Comparison of ENCODE assay signal across 1 cellular context in the genomic region with DNA sequence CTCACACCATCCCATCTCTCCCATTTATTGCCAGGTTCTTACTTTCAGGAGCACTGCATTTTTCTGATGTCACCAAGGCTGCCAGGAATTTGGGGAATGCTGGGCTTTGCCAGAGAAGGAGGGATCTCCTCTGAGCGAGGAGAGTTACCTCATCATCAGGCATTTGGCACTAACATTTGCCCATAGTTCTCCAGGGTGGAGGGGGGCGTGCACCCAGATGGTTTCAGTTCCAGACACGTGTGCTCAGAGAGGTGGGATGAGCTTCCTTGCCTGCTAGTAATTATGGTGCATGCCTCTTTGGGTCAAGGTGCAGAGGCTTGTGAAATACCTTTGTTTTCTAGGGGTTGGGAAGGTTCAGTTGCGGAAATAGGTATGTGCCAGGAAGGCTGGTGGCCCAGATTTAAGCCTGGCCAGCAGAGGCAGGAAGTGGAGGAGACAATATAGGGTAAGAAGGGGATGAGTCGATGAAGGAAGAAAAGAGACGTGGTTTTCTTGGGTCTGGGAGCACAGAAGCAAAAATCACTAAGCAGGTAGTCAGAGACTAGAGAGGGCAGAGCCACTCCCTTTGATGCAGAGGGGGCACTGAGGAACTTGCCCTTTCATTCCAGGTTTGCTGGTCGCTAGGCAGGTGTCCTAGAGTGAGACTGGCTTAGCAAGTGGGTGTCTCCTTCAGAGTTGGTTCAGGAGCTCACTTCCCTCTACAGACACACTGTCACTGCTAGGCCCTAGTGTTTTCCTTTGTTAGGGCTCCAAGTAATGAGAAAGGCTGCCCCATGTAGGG.
A peak's percentile ranks its signal among the peaks of the same experiment; 100 is the strongest.
TF ChIP-seq lines count a peak whose summit lies in the region.

No MANE protein-coding gene starts in this region.

TF ChIP-seq in HEK293, 187 proteins besides CTCF, POLR2A, EP300 and RAD21 (continued from another document):
- TF ChIP-seq, protein P1, sequence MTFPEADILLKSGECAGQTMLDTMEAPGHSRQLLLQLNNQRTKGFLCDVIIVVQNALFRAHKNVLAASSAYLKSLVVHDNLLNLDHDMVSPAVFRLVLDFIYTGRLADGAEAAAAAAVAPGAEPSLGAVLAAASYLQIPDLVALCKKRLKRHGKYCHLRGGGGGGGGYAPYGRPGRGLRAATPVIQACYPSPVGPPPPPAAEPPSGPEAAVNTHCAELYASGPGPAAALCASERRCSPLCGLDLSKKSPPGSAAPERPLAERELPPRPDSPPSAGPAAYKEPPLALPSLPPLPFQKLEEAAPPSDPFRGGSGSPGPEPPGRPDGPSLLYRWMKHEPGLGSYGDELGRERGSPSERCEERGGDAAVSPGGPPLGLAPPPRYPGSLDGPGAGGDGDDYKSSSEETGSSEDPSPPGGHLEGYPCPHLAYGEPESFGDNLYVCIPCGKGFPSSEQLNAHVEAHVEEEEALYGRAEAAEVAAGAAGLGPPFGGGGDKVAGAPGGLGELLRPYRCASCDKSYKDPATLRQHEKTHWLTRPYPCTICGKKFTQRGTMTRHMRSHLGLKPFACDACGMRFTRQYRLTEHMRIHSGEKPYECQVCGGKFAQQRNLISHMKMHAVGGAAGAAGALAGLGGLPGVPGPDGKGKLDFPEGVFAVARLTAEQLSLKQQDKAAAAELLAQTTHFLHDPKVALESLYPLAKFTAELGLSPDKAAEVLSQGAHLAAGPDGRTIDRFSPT (tag by site-specific recombination; IDR thresholded peaks at IDR 0.05), result no peak
- TF ChIP-seq ZNF335 (tag by site-specific recombination; conservative IDR thresholded peaks at IDR 0.05) (peak; percentile 24; the same call in 1 of the 2 replicates), ZNF776 (tag by site-specific recombination; IDR thresholded peaks at IDR 0.05; ENCODE audit: borderline replicate concordance) (no peak), ZXDB (tag by site-specific recombination; IDR thresholded peaks at IDR 0.05) (peak; percentile 72), ZFP37 (tag by site-specific recombination; IDR thresholded peaks at IDR 0.05) (no peak), ZNF37A (tag by site-specific recombination; IDR thresholded peaks at IDR 0.05) (no peak), TCF7L2 (IDR thresholded peaks at IDR 0.05; ENCODE audit: borderline replicate concordance, low read depth, low read length) (no peak), HOXC10 (CRISPR knock-in tag; IDR thresholded peaks at IDR 0.05) (no peak), ZNF48 (tag by site-specific recombination; IDR thresholded peaks at IDR 0.05) (no peak), SETDB1 (IDR thresholded peaks at IDR 0.05; ENCODE audit: insufficient read length, low read length) (no peak), RBAK (tag by site-specific recombination; IDR thresholded peaks at IDR 0.05) (no peak), KLF10 (tag by site-specific recombination; IDR thresholded peaks at IDR 0.05) (peak; percentile 95), ZNF521 (tag by site-specific recombination; IDR thresholded peaks at IDR 0.05) (no peak)
- TF ChIP-seq, protein P2, sequence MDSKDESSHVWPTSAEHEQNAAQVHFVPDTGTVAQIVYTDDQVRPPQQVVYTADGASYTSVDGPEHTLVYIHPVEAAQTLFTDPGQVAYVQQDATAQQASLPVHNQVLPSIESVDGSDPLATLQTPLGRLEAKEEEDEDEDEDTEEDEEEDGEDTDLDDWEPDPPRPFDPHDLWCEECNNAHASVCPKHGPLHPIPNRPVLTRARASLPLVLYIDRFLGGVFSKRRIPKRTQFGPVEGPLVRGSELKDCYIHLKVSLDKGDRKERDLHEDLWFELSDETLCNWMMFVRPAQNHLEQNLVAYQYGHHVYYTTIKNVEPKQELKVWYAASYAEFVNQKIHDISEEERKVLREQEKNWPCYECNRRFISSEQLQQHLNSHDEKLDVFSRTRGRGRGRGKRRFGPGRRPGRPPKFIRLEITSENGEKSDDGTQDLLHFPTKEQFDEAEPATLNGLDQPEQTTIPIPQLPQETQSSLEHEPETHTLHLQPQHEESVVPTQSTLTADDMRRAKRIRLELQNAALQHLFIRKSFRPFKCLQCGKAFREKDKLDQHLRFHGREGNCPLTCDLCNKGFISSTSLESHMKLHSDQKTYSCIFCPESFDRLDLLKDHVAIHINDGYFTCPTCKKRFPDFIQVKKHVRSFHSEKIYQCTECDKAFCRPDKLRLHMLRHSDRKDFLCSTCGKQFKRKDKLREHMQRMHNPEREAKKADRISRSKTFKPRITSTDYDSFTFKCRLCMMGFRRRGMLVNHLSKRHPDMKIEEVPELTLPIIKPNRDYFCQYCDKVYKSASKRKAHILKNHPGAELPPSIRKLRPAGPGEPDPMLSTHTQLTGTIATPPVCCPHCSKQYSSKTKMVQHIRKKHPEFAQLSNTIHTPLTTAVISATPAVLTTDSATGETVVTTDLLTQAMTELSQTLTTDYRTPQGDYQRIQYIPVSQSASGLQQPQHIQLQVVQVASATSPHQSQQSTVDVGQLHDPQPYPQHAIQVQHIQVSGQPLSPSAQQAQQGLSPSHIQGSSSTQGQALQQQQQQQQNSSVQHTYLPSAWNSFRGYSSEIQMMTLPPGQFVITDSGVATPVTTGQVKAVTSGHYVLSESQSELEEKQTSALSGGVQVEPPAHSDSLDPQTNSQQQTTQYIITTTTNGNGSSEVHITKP (tag by site-specific recombination; IDR thresholded peaks at IDR 0.05), result peak; percentile 77
- TF ChIP-seq, protein P3, sequence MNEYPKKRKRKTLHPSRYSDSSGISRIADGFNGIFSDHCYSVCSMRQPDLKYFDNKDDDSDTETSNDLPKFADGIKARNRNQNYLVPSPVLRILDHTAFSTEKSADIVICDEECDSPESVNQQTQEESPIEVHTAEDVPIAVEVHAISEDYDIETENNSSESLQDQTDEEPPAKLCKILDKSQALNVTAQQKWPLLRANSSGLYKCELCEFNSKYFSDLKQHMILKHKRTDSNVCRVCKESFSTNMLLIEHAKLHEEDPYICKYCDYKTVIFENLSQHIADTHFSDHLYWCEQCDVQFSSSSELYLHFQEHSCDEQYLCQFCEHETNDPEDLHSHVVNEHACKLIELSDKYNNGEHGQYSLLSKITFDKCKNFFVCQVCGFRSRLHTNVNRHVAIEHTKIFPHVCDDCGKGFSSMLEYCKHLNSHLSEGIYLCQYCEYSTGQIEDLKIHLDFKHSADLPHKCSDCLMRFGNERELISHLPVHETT (tag by site-specific recombination; IDR thresholded peaks at IDR 0.05), result no peak
- TF ChIP-seq, protein P4, sequence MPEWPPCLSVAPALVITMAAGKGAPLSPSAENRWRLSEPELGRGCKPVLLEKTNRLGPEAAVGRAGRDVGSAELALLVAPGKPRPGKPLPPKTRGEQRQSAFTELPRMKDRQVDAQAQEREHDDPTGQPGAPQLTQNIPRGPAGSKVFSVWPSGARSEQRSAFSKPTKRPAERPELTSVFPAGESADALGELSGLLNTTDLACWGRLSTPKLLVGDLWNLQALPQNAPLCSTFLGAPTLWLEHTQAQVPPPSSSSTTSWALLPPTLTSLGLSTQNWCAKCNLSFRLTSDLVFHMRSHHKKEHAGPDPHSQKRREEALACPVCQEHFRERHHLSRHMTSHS (tag by site-specific recombination; IDR thresholded peaks at IDR 0.05), result no peak
- TF ChIP-seq, protein P5, sequence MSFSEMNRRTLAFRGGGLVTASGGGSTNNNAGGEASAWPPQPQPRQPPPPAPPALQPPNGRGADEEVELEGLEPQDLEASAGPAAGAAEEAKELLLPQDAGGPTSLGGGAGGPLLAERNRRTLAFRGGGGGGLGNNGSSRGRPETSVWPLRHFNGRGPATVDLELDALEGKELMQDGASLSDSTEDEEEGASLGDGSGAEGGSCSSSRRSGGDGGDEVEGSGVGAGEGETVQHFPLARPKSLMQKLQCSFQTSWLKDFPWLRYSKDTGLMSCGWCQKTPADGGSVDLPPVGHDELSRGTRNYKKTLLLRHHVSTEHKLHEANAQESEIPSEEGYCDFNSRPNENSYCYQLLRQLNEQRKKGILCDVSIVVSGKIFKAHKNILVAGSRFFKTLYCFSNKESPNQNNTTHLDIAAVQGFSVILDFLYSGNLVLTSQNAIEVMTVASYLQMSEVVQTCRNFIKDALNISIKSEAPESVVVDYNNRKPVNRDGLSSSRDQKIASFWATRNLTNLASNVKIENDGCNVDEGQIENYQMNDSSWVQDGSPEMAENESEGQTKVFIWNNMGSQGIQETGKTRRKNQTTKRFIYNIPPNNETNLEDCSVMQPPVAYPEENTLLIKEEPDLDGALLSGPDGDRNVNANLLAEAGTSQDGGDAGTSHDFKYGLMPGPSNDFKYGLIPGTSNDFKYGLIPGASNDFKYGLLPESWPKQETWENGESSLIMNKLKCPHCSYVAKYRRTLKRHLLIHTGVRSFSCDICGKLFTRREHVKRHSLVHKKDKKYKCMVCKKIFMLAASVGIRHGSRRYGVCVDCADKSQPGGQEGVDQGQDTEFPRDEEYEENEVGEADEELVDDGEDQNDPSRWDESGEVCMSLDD (tag by site-specific recombination; IDR thresholded peaks at IDR 0.05), result no peak
- TF ChIP-seq, protein P6, sequence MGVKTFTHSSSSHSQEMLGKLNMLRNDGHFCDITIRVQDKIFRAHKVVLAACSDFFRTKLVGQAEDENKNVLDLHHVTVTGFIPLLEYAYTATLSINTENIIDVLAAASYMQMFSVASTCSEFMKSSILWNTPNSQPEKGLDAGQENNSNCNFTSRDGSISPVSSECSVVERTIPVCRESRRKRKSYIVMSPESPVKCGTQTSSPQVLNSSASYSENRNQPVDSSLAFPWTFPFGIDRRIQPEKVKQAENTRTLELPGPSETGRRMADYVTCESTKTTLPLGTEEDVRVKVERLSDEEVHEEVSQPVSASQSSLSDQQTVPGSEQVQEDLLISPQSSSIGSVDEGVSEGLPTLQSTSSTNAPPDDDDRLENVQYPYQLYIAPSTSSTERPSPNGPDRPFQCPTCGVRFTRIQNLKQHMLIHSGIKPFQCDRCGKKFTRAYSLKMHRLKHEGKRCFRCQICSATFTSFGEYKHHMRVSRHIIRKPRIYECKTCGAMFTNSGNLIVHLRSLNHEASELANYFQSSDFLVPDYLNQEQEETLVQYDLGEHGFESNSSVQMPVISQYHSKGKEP (tag by site-specific recombination; IDR thresholded peaks at IDR 0.05), result no peak
